Comparison of ENCODE assay signal across 14 cellular contexts in genomic region chr3:42257007-42257406, GRCh38. TPM values are rescaled to one million over a fixed set of nuclear protein-coding genes. Genes with fewer than 3 reads are reported as not detected.
"Had no signal": no experiment of that assay in that cellular context is flagged by ENCODE, and none has a peak within 500 bp of the region (broad histone marks: within the 10 kb centered on the region; RNA-seq: fewer than 3 reads in every experiment).

No MANE protein-coding gene starts in this region.

- H3K4me3 Mint-ChIP-seq: activated CD4-positive, alpha-beta memory T cell treated with anti-CD3 and anti-CD28 coated beads, Interleukin-2, amount 10 ng/mL, durations not matched to agents 7 days and 5 days; activated CD4-positive, alpha-beta T cell treated with anti-CD3 and anti-CD28 coated beads for 36 hours; activated naive CD4-positive, alpha-beta T cell treated with anti-CD3 and anti-CD28 coated beads, Interleukin-2, amount 50 U/mL, for 24 hours; natural killer cell treated with Interleukin-12 subunit alpha and Interleukin-12 subunit beta and Interleukin-15 and Interleukin-18, amount 100 ng/mL, for 72 hours; stimulated activated memory B cell treated with anti-CD40 and anti-IgM and Interleukin-4, amounts not matched to agents 10 μg/mL and 1 μg/mL and 100 μg/mL, for 72 hours had no signal

- H3K4me1 ChIP-seq: adrenal gland, colonic mucosa, uterus had no signal

- DNase-seq: activated CD4-positive, alpha-beta memory T cell treated with anti-CD3 and anti-CD28 coated beads, Interleukin-2, amount 10 ng/mL, durations not matched to agents 7 days and 5 days; activated CD4-positive, alpha-beta T cell treated with anti-CD3 and anti-CD28 coated beads for 36 hours; activated effector memory CD4-positive, alpha-beta T cell treated with anti-CD3 and anti-CD28 coated beads, Interleukin-2, amount 50 U/mL, for 16 hours; adrenal gland; caudate nucleus; colonic mucosa; glutamatergic neuron; hypothalamus; stimulated activated CD4-positive, alpha-beta T cell treated with anti-CD3 and anti-CD28 coated beads, Interleukin-2, amount 100 ng/mL, for 48 hours; uterus had no signal

- H3K27ac ChIP-seq: adrenal gland, colonic mucosa, uterus had no signal

- H3K9me3 Mint-ChIP-seq: activated CD4-positive, alpha-beta memory T cell treated with anti-CD3 and anti-CD28 coated beads, Interleukin-2, amount 10 ng/mL, durations not matched to agents 7 days and 5 days; activated naive CD4-positive, alpha-beta T cell treated with anti-CD3 and anti-CD28 coated beads, Interleukin-2, amount 50 U/mL, for 24 hours; natural killer cell treated with Interleukin-12 subunit alpha and Interleukin-12 subunit beta and Interleukin-15 and Interleukin-18, amount 100 ng/mL, for 72 hours; stimulated activated memory B cell treated with anti-CD40 and anti-IgM and Interleukin-4, amounts not matched to agents 10 μg/mL and 1 μg/mL and 100 μg/mL, for 72 hours had no signal

- ATAC-seq: stimulated activated memory B cell treated with anti-CD40 and anti-IgM and Interleukin-4, amounts not matched to agents 10 μg/mL and 1 μg/mL and 100 μg/mL, for 72 hours had no signal

- H3K4me1 Mint-ChIP-seq: stimulated activated memory B cell treated with anti-CD40 and anti-IgM and Interleukin-4, amounts not matched to agents 10 μg/mL and 1 μg/mL and 100 μg/mL, for 72 hours had no signal

- H3K27ac Mint-ChIP-seq: activated CD4-positive, alpha-beta memory T cell treated with anti-CD3 and anti-CD28 coated beads, Interleukin-2, amount 10 ng/mL, durations not matched to agents 7 days and 5 days; activated CD4-positive, alpha-beta T cell treated with anti-CD3 and anti-CD28 coated beads for 36 hours; activated naive CD4-positive, alpha-beta T cell treated with anti-CD3 and anti-CD28 coated beads, Interleukin-2, amount 50 U/mL, for 24 hours; natural killer cell treated with Interleukin-12 subunit alpha and Interleukin-12 subunit beta and Interleukin-15 and Interleukin-18, amount 100 ng/mL, for 72 hours; stimulated activated memory B cell treated with anti-CD40 and anti-IgM and Interleukin-4, amounts not matched to agents 10 μg/mL and 1 μg/mL and 100 μg/mL, for 72 hours had no signal

- H3K36me3 Mint-ChIP-seq: activated naive CD4-positive, alpha-beta T cell treated with anti-CD3 and anti-CD28 coated beads, Interleukin-2, amount 50 U/mL, for 24 hours; natural killer cell treated with Interleukin-12 subunit alpha and Interleukin-12 subunit beta and Interleukin-15 and Interleukin-18, amount 100 ng/mL, for 72 hours; stimulated activated memory B cell treated with anti-CD40 and anti-IgM and Interleukin-4, amounts not matched to agents 10 μg/mL and 1 μg/mL and 100 μg/mL, for 72 hours had no signal

- H3K9me3 ChIP-seq: adrenal gland, colonic mucosa, uterus had no signal

- H3K4me3 ChIP-seq: adrenal gland, colonic mucosa, uterus had no signal

- H3K36me3 ChIP-seq: adrenal gland, colonic mucosa, uterus had no signal

RNA-seq across cellular contexts. Expression of gene CCK, which starts 9.0 kb away (rescaled TPM):
- total RNA-seq: activated CD4-positive, alpha-beta memory T cell treated with anti-CD3 and anti-CD28 coated beads, Interleukin-2, amount 10 ng/mL, durations not matched to agents 7 days and 5 days; activated CD4-positive, alpha-beta T cell treated with anti-CD3 and anti-CD28 coated beads for 36 hours; colonic mucosa; natural killer cell treated with Interleukin-12 subunit alpha and Interleukin-12 subunit beta and Interleukin-15 and Interleukin-18, amount 100 ng/mL, for 72 hours; uterus had no signal
- polyA plus RNA-seq: liver had no signal
